Comparison of ENCODE assay signal across 1 cellular context in the genomic region with DNA sequence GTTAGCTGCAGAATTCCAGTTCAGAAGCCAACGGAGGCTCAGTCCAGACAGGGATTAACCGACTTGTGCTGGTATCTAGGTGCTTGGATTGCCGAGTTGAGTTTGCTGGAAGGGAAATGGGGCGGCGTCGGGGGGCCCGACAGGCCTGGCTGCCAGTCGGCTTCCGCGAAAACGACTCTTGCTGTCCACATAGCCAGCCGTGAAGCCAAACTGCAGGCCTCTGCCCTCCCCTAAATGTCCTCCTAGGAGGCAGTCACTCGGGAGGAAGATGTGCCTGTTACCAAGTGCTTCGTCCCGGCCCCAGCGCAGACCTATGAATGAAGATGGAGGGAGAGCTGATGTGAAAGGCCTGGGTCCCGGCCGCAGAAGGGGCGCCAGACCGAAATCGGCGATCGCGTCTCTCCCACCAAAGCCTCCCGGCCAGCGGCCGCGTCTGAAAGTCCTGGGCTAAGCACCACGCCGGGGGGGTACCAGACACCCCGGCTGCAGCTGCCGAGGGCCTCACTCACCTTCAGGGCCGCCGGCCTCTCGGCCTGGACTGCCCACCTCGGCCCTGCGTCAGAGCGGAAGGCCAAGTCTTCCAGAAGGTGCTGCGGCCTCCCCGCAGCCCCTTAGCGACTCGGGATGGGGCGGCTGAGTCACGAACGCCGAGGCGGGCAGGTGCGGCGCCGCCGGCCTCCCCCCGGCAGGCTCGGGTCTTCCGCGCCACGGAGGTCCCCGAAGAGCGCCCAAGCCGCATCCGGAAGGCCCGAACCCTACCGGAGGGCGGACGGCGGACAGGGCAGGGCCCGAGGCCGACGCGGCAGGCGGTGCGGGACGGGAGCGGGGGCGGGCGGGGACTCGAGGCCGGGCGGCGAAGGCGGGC.
TF ChIP-seq lines count a peak whose summit lies in the region.

No MANE protein-coding gene starts in this region.

TF ChIP-seq in H1, 55 proteins besides CTCF, POLR2A, EP300 and RAD21:
- TF ChIP-seq PHF8 (conservative IDR thresholded peaks at IDR 0.05; ENCODE audit: low read depth, low read length) = peak; percentile 8; the same call in 1 of the 2 replicates
- peak; percentile 6; the same call in 1 of the 2 replicates for TF ChIP-seq TBP (IDR thresholded peaks at IDR 0.05; ENCODE audit: low read depth, low read length)
- TF ChIP-seq KDM5A (IDR thresholded peaks at IDR 0.05; ENCODE audit: low read length) = no peak
